ENCODE assay signal across 8 cellular contexts in genomic region chr4:17511950-17512795, GRCh38. TPM values are rescaled to one million over a fixed set of nuclear protein-coding genes. Genes with fewer than 3 reads are reported as not detected.
DNase-seq lines count a peak whose midpoint lies in the region; ATAC-seq, FAIRE-seq and TF ChIP-seq lines count a peak whose summit lies in the region.

Gene QDPR (minus strand): TSS chr4:17512090. CDS start chr4:17512054, 36 bp downstream.

- H3K36me3 ChIP-seq in aorta (ENCODE audit: control insufficient read depth in 1 of 2, insufficient read depth in 2 of 2, low read length in 1 of 2), result peaks cover 0 to 1% of the 10 kb centered on the region in 2 donors

- DNase-seq in H54 (ENCODE audit: insufficient read length, low spot score) (peak; percentile 61), LoVo (ENCODE audit: low spot score) (peak; percentile 86), anterior cingulate cortex (lab: John Stamatoyannopoulos, UW) (peak; percentile 21 to 92 (median 81)), hepatic stellate cell (ENCODE audit: low spot score) (peak; percentile 78), renal cortical epithelial cell (ENCODE audit: low read depth) (peak; percentile 38), aorta (peak; percentile 91 to 94)
- DNase-seq in T-helper 2 cell treated with Interferon-gamma antibody and Interleukin-4, amounts not matched to agents 5 μg/mL and 100 μg/mL, for 36 hours (ENCODE audit: low spot score), result peak; percentile 83

- H3K27me3 ChIP-seq in aorta (ENCODE audit: control insufficient read depth in 1 of 2, insufficient read depth in 2 of 2, low read length in 1 of 2), result no peaks in the 10 kb centered on the region

- intact Hi-C loops in aorta (cut with DNase I), result loop anchor here in 1 of 2 donors (5.0 kb wide), 1 partner anchor 65 kb away; the partner anchor contains the start of gene LAP3

- peak within 1 kb of the TSS; percentile 30 to 61 for H3K4me3 ChIP-seq in aorta (ENCODE audit: low read length in 2 of 2)

- peaks cover 13% of the 10 kb centered on the region for H3K27me3 Mint-ChIP-seq in T-helper 2 cell treated with Interferon-gamma antibody and Interleukin-4, amounts not matched to agents 5 μg/mL and 100 μg/mL, for 36 hours (ENCODE audit: low read depth)

- peak within 1 kb of the TSS in 1 of 2 donors; percentile 53 for H3K27ac ChIP-seq in aorta (ENCODE audit: low read depth in 1 of 2, low read length in 2 of 2)

- H3K9me3 ChIP-seq in aorta (ENCODE audit: control insufficient read depth, low read length), result no peaks in the 10 kb centered on the region

- ATAC-seq in aorta (ENCODE audit: low FRiP score), result peak; percentile 94

- no peaks in the 10 kb centered on the region for H3K4me1 ChIP-seq in aorta (ENCODE audit: control insufficient read depth in 1 of 2, insufficient read depth in 2 of 2, low read length in 2 of 2)

- peak within 1 kb of the TSS; percentile 96 for H3K4me3 Mint-ChIP-seq in T-helper 2 cell treated with Interferon-gamma antibody and Interleukin-4, amounts not matched to agents 5 μg/mL and 100 μg/mL, for 36 hours

- H3K4me1 Mint-ChIP-seq in T-helper 2 cell treated with Interferon-gamma antibody and Interleukin-4, amounts not matched to agents 5 μg/mL and 100 μg/mL, for 36 hours (ENCODE audit: low read depth), result peaks cover 20% of the 10 kb centered on the region

- peak within 1 kb of the TSS; percentile 91 for H3K27ac Mint-ChIP-seq in T-helper 2 cell treated with Interferon-gamma antibody and Interleukin-4, amounts not matched to agents 5 μg/mL and 100 μg/mL, for 36 hours

- TF ChIP-seq POLR2A in GM10847 (IDR thresholded peaks at IDR 0.05; ENCODE audit: extremely low read depth, insufficient read length) (peak; percentile 78), H54 (IDR thresholded peaks at IDR 0.05; ENCODE audit: low read depth, low read length) (peak; percentile 56)

- H3K9me3 Mint-ChIP-seq in T-helper 2 cell treated with Interferon-gamma antibody and Interleukin-4, amounts not matched to agents 5 μg/mL and 100 μg/mL, for 36 hours, result no peaks in the 10 kb centered on the region

- WGBS in aorta, 2 donors, result 1% methylated on average over 52 to 65 of the region's 65 CpGs

- no peak for FAIRE-seq in H54 (lab: Jason Lieb, UNC)

- peaks cover 10% of the 10 kb centered on the region for H3K36me3 Mint-ChIP-seq in T-helper 2 cell treated with Interferon-gamma antibody and Interleukin-4, amounts not matched to agents 5 μg/mL and 100 μg/mL, for 36 hours (ENCODE audit: low read depth)

RNA-seq across cellular contexts. Expression of gene QDPR, which starts in this region (rescaled TPM):
- total RNA-seq in renal cortical epithelial cell (6.3 and 19.3 TPM in 2 replicates), aorta (10 to 100 TPM; 15.6 to 22.7 TPM)
- polyA plus RNA-seq in aorta, result 10 to 100 TPM; 21.6 to 24.8 TPM

Comparison
In these comparisons a context has a peak if more than half of its experiments do, and no peak if none do; other contexts are left out.
1. DNase-seq: peak in every context shown above with its lines; median percentile 92 in aorta; 86 in LoVo; 83 in T-helper 2 cell treated with Interferon-gamma antibody and Interleukin-4, amounts not matched to agents 5 μg/mL and 100 μg/mL, for 36 hours; 81 in anterior cingulate cortex; 78 in hepatic stellate cell; 61 in H54; 38 in renal cortical epithelial cell.